Comparison of ENCODE assay signal across 1 cellular context in the genomic region with DNA sequence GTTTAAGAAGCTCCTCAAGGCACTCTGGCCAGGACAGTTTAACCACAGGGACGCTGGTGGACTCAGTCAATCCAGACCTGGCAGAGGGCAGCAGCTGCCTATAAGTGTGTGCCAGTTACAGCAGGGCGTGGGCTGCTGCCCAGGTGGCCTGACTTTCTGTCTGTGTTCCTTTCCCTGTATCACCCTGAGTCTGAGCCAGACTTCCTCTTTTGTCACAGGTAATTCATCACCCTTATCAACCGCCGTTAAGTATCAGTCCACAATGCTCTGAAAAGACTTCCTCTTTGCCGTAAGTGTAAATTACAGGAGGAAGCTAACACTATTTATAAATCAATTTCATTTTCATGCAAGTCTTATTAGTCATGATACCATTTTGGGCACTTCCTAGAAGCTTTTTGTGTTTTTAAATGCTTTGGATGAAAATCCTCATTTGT.
A peak's percentile ranks its signal among the peaks of the same experiment; 100 is the strongest.
TF ChIP-seq lines count a peak whose summit lies in the region.

No MANE protein-coding gene starts in this region.

TF ChIP-seq in HEK293, 187 proteins besides CTCF, POLR2A, EP300 and RAD21 (continued from another document):
- TF ChIP-seq ZNF416 (tag by site-specific recombination; IDR thresholded peaks at IDR 0.05), result no peak
- 0 out of 2 replicates have a peak, but pooled peaks have one; percentile 33 for TF ChIP-seq ZNF843 (tag by site-specific recombination; IDR thresholded peaks at IDR 0.05)
- no peak for TF ChIP-seq ZNF404 (tag by site-specific recombination; IDR thresholded peaks at IDR 0.05)
- TF ChIP-seq SP7 (tag by site-specific recombination; IDR thresholded peaks at IDR 0.05), result peak; percentile 80
- TF ChIP-seq, protein P1, sequence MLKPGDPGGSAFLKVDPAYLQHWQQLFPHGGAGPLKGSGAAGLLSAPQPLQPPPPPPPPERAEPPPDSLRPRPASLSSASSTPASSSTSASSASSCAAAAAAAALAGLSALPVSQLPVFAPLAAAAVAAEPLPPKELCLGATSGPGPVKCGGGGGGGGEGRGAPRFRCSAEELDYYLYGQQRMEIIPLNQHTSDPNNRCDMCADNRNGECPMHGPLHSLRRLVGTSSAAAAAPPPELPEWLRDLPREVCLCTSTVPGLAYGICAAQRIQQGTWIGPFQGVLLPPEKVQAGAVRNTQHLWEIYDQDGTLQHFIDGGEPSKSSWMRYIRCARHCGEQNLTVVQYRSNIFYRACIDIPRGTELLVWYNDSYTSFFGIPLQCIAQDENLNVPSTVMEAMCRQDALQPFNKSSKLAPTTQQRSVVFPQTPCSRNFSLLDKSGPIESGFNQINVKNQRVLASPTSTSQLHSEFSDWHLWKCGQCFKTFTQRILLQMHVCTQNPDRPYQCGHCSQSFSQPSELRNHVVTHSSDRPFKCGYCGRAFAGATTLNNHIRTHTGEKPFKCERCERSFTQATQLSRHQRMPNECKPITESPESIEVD (tag by site-specific recombination; IDR thresholded peaks at IDR 0.05), result 0 out of 2 replicates have a peak, but pooled peaks have one; percentile 11
- TF ChIP-seq ZNF2 (tag by site-specific recombination; IDR thresholded peaks at IDR 0.05), result no peak
